Comparison of ENCODE assay signal across 15 cellular contexts in genomic region chr19:10100163-10100785, GRCh38. TPM values are rescaled to one million over a fixed set of nuclear protein-coding genes. Genes with fewer than 3 reads are reported as not detected.
DNase-seq lines count a peak whose midpoint lies in the region; ATAC-seq lines count a peak whose summit lies in the region.
"Had no signal": no experiment of that assay in that cellular context is flagged by ENCODE, and none has a peak within 500 bp of the region (broad histone marks: within the 10 kb centered on the region; RNA-seq: fewer than 3 reads in every experiment).

No MANE protein-coding gene starts in this region.

- H3K36me3 Mint-ChIP-seq in activated naive CD4-positive, alpha-beta T cell treated with anti-CD3 and anti-CD28 coated beads, Interleukin-2, amount 50 U/mL, for 72 hours, result peaks cover 0 to 11% of the 10 kb centered on the region in 2 donors
- H3K36me3 Mint-ChIP-seq in activated naive CD8-positive, alpha-beta T cell, result no peaks in the 10 kb centered on the region
- peaks cover 19 to 22% of the 10 kb centered on the region in 2 donors for H3K36me3 Mint-ChIP-seq in stimulated activated naive B cell treated with anti-CD40 and anti-IgM and Interleukin-4, amounts not matched to agents 10 μg/mL and 1 μg/mL and 100 μg/mL, for 72 hours

- peak overlapping the region; percentile 20 to 91 for H3K27ac Mint-ChIP-seq in activated naive CD4-positive, alpha-beta T cell treated with anti-CD3 and anti-CD28 coated beads, Interleukin-2, amount 50 U/mL, for 72 hours
- H3K27ac Mint-ChIP-seq in activated naive CD8-positive, alpha-beta T cell, result peak overlapping the region; percentile 88
- H3K27ac Mint-ChIP-seq in stimulated activated naive B cell treated with anti-CD40 and anti-IgM and Interleukin-4, amounts not matched to agents 10 μg/mL and 1 μg/mL and 100 μg/mL, for 72 hours, result peak overlapping the region; percentile 91
- H3K27ac Mint-ChIP-seq: activated T-helper 1 cell treated with anti-CD3 and anti-CD28 coated beads, Interleukin-12 subunit alpha, Interleukin-12 subunit beta, Interleukin-2, Interleukin-4 antibody, amounts not matched to agents 30 ng/mL and 10 ng/mL and 1 ng/mL, durations not matched to agents 14 hours and 24 hours and 36 hours; H9 had no signal

- no peaks in the 10 kb centered on the region for H3K9me3 Mint-ChIP-seq in activated naive CD4-positive, alpha-beta T cell treated with anti-CD3 and anti-CD28 coated beads, Interleukin-2, amount 50 U/mL, for 72 hours
- no peaks in the 10 kb centered on the region for H3K9me3 Mint-ChIP-seq in activated naive CD8-positive, alpha-beta T cell (ENCODE audit: low read depth)
- H3K9me3 Mint-ChIP-seq in stimulated activated naive B cell treated with anti-CD40 and anti-IgM and Interleukin-4, amounts not matched to agents 10 μg/mL and 1 μg/mL and 100 μg/mL, for 72 hours, result peaks cover 2 to 3% of the 10 kb centered on the region in 2 donors
- H3K9me3 Mint-ChIP-seq: activated T-helper 1 cell treated with anti-CD3 and anti-CD28 coated beads, Interleukin-12 subunit alpha, Interleukin-12 subunit beta, Interleukin-2, Interleukin-4 antibody, amounts not matched to agents 30 ng/mL and 10 ng/mL and 1 ng/mL, durations not matched to agents 14 hours and 24 hours and 36 hours had no signal

- no peaks in the 10 kb centered on the region for H3K27me3 Mint-ChIP-seq in activated naive CD8-positive, alpha-beta T cell
- H3K27me3 Mint-ChIP-seq in stimulated activated naive B cell treated with anti-CD40 and anti-IgM and Interleukin-4, amounts not matched to agents 10 μg/mL and 1 μg/mL and 100 μg/mL, for 72 hours, result no peaks in the 10 kb centered on the region

- no peak for ATAC-seq in activated naive CD4-positive, alpha-beta T cell treated with anti-CD3 and anti-CD28 coated beads, Interleukin-2, amount 50 U/mL, for 72 hours
- no peak for ATAC-seq in stimulated activated naive B cell treated with anti-CD40 and anti-IgM and Interleukin-4, amounts not matched to agents 10 μg/mL and 1 μg/mL and 100 μg/mL, for 72 hours (replicated peaks)
- no peak for ATAC-seq in esophagus mucosa
- ATAC-seq: left lung, Panc1 had no signal

- peaks cover 53% of the 10 kb centered on the region for H3K4me1 Mint-ChIP-seq in activated naive CD8-positive, alpha-beta T cell (ENCODE audit: low read depth)
- peaks cover 40 to 77% of the 10 kb centered on the region in 2 donors for H3K4me1 Mint-ChIP-seq in stimulated activated naive B cell treated with anti-CD40 and anti-IgM and Interleukin-4, amounts not matched to agents 10 μg/mL and 1 μg/mL and 100 μg/mL, for 72 hours

- peak overlapping the region; percentile 59 for H3K4me3 Mint-ChIP-seq in activated naive CD8-positive, alpha-beta T cell
- peak overlapping the region; percentile 67 to 72 for H3K4me3 Mint-ChIP-seq in stimulated activated naive B cell treated with anti-CD40 and anti-IgM and Interleukin-4, amounts not matched to agents 10 μg/mL and 1 μg/mL and 100 μg/mL, for 72 hours
- H3K4me3 Mint-ChIP-seq: activated T-helper 1 cell treated with anti-CD3 and anti-CD28 coated beads, Interleukin-12 subunit alpha, Interleukin-12 subunit beta, Interleukin-2, Interleukin-4 antibody, amounts not matched to agents 30 ng/mL and 10 ng/mL and 1 ng/mL, durations not matched to agents 14 hours and 24 hours and 36 hours; H9 had no signal

- DNase-seq in activated naive CD4-positive, alpha-beta T cell treated with anti-CD3 and anti-CD28 coated beads, Interleukin-2, amount 50 U/mL, for 72 hours (ENCODE audit: low spot score in 2 of 2), result no peak
- DNase-seq in activated naive CD4-positive, alpha-beta T cell (lab: John Stamatoyannopoulos, UW), result no peak
- no peak for DNase-seq in stimulated activated naive B cell treated with anti-CD40 and anti-IgM and Interleukin-4, amounts not matched to agents 10 μg/mL and 1 μg/mL and 100 μg/mL, for 72 hours
- no peak for DNase-seq in NCI-H2227 (lab: John Stamatoyannopoulos, UW; ENCODE audit: unreplicated experiment)
- DNase-seq: dorsolateral prefrontal cortex, H9, hypothalamus, left lung, NCI-H1694 treated with DMSO at 0.1 percent for 48 hours, NCI-H510A, trophoblast cell had no signal

RNA-seq across cellular contexts. Expression of gene ANGPTL6, which starts 2.2 kb away (rescaled TPM):
- total RNA-seq in activated naive CD4-positive, alpha-beta T cell treated with anti-CD3 and anti-CD28 coated beads, Interleukin-2, amount 50 U/mL, for 72 hours, result 10 to 100 TPM in 1 of 2 donors, 1 to 10 TPM in 1; 9.1 to 17.1 TPM
- total RNA-seq in esophagus mucosa, result not detected

RNA-seq across cellular contexts. Expression of gene PPAN, which starts 5.9 kb away (rescaled TPM):
- 100 to 1,000 TPM in 1 of 2 donors, 10 to 100 TPM in 1; 52.7 to 209 TPM for total RNA-seq in activated naive CD4-positive, alpha-beta T cell treated with anti-CD3 and anti-CD28 coated beads, Interleukin-2, amount 50 U/mL, for 72 hours
- 32.3 TPM for total RNA-seq in esophagus mucosa

RNA-seq across cellular contexts. Expression of gene P2RY11, which starts 11.2 kb away (rescaled TPM):
- 100 to 1,000 TPM in 1 of 2 donors, 10 to 100 TPM in 1; 18.1 to 101 TPM for total RNA-seq in activated naive CD4-positive, alpha-beta T cell treated with anti-CD3 and anti-CD28 coated beads, Interleukin-2, amount 50 U/mL, for 72 hours
- 4.8 TPM for total RNA-seq in esophagus mucosa

RNA-seq across cellular contexts. Expression of gene SHFL, which starts 14.2 kb away (rescaled TPM):
- 10 to 100 TPM; 56.5 to 76.1 TPM for total RNA-seq in activated naive CD4-positive, alpha-beta T cell treated with anti-CD3 and anti-CD28 coated beads, Interleukin-2, amount 50 U/mL, for 72 hours
- 11.1 TPM for total RNA-seq in esophagus mucosa

RNA-seq across cellular contexts. Expression of gene EIF3G, which starts 19.4 kb away (rescaled TPM):
- total RNA-seq in activated naive CD4-positive, alpha-beta T cell treated with anti-CD3 and anti-CD28 coated beads, Interleukin-2, amount 50 U/mL, for 72 hours, result 100 to 1,000 TPM; 223 to 292 TPM
- total RNA-seq in esophagus mucosa, result 166 TPM

Comparison
In these comparisons a context has a peak if more than half of its experiments do, and no peak if none do; other contexts are left out.
1. RNA of gene ANGPTL6, which starts 2.2 kb away (total RNA-seq): 9.1 to 17.1 TPM in activated naive CD4-positive, alpha-beta T cell treated with anti-CD3 and anti-CD28 coated beads, Interleukin-2, amount 50 U/mL, for 72 hours; not detected in esophagus mucosa (single experiment); every median in the first group is over 10 times any median in the second.
2. Peak in every context shown above with its lines, with median percentiles within 50 percentile points of each other: H3K27ac Mint-ChIP-seq.